8 cellular contexts compared by ENCODE assay signal in the genomic region with DNA sequence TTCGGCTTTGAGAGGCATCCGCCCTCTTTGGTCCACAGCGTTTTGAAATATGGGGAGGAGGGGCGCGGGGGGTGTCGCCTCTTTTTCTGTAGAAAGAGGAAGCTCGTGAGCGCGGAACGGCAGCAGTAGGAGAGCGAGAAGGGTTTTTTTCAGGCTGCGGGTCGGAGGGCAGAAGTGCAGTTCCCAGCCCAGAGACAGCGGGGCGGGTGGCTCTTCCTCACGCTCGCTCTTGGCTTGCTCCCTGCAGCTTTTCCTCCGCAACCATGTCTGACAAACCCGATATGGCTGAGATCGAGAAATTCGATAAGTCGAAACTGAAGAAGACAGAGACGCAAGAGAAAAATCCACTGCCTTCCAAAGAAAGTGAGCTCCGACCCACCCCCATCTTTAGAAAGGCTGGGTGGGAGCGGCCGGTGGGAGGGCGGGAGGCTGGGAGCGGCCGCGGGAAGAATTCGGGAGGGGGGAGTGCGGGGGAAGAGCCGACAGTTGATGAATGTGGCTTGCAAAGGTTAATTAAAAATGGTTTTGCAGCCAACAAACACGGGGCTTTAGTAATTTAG. TPM values are rescaled to one million over a fixed set of nuclear protein-coding genes. Genes with fewer than 3 reads are reported as not detected.
A peak's percentile ranks its signal among the peaks of the same experiment; 100 is the strongest.
DNase-seq lines count a peak whose midpoint lies in the region; ATAC-seq and TF ChIP-seq lines count a peak whose summit lies in the region.

No MANE protein-coding gene starts in this region.

- peak overlapping the region; percentile 86 for H3K4me2 ChIP-seq in smooth muscle cell

- DNase-seq in AG04449 (ENCODE audit: low read depth, low spot score) (no peak), H7 (peak; percentile 83), Peyer's patch (peak; percentile 51 to 69 (median 58)), MCF 10A (ENCODE audit: unreplicated experiment) (peak; percentile 46), iPS-NIHi7 (ENCODE audit: extremely low spot score) (peak; percentile 52), smooth muscle cell (lab: John Stamatoyannopoulos, UW; ENCODE audit: unreplicated experiment) (no peak)

- H4K20me1 ChIP-seq in smooth muscle cell (ENCODE audit: low read depth), result peaks cover 31% of the 10 kb centered on the region

- POLR2A ChIA-PET in AG04449 (lab: Yijun Ruan, JAX), result interaction anchor here (0.6 to 3.5 kb wide), 17 partner anchors 8 to 670 kb away, joined by 3 to 21 read pairs (median 4); no protein-coding TSS in a partner anchor
- POLR2A ChIA-PET in MCF 10A (lab: Yijun Ruan, JAX), result interaction anchor here (0.7 to 3.4 kb wide), 10 partner anchors 26 to 512 kb away, joined by 3 to 20 read pairs (median 4); no protein-coding TSS in a partner anchor

- H3K4me1 ChIP-seq in Peyer's patch (no peaks in the 10 kb centered on the region), smooth muscle cell (ENCODE audit: low read depth) (peaks cover 38% of the 10 kb centered on the region)

- peaks cover 18% of the 10 kb centered on the region for H3K27me3 Mint-ChIP-seq in MCF 10A (ENCODE audit: insufficient read depth, unreplicated experiment)

- H3K4me3 ChIP-seq in AG04449 (ENCODE audit: low read depth, low read length) (peak overlapping the region; percentile 79), H7 (ENCODE audit: insufficient read depth, low read depth, low read length) (peak overlapping the region; percentile 77), Peyer's patch (peak overlapping the region; percentile 62 to 87 (median 74)), smooth muscle cell (peak overlapping the region; percentile 98)

- H3K9me3 ChIP-seq in Peyer's patch, result peaks cover 0 to 8% (median 0%) of the 10 kb centered on the region in 4 donors
- no peaks in the 10 kb centered on the region for H3K9me3 ChIP-seq in smooth muscle cell (replicated peaks; ENCODE audit: low read depth)

- TF ChIP-seq CTCF in AG04449 (IDR thresholded peaks at IDR 0.05; ENCODE audit: insufficient read depth, low read length, missing control alignments), result no peak
- no peak for TF ChIP-seq CTCF in Peyer's patch (IDR thresholded peaks at IDR 0.05)
- no peak for TF ChIP-seq CTCF in MCF 10A (IDR thresholded peaks at IDR 0.05; ENCODE audit: unreplicated experiment)
- no peak for TF ChIP-seq CTCF in smooth muscle cell (IDR thresholded peaks at IDR 0.05; ENCODE audit: borderline replicate concordance, insufficient read depth, poor library complexity, severe bottlenecking)

- no peak overlapping the region for H2AFZ ChIP-seq in smooth muscle cell (ENCODE audit: low read depth)

- ATAC-seq in GM21360 (IDR thresholded peaks at IDR 0.05; ENCODE audit: unreplicated experiment) (no peak), GM21825 (IDR thresholded peaks at IDR 0.05; ENCODE audit: unreplicated experiment) (no peak)

- H3K9ac ChIP-seq in smooth muscle cell (ENCODE audit: low read depth), result peak overlapping the region; percentile 92

- peaks cover 8% of the 10 kb centered on the region for H3K4me1 Mint-ChIP-seq in MCF 10A (ENCODE audit: insufficient read depth, unreplicated experiment)

- no peaks in the 10 kb centered on the region for H3K9me3 Mint-ChIP-seq in MCF 10A (ENCODE audit: unreplicated experiment)

- peaks cover 36% of the 10 kb centered on the region for H3K79me2 ChIP-seq in smooth muscle cell (ENCODE audit: low read depth)

- WGBS in smooth muscle cell (ENCODE audit: low lambda C conversion rate), result 1% methylated on average over 25 of the region's 34 CpGs

- H3K27ac Mint-ChIP-seq in MCF 10A (ENCODE audit: low read depth, unreplicated experiment), result peak overlapping the region; percentile 84

- H3K36me3 ChIP-seq in H7 (replicated peaks; ENCODE audit: control insufficient read depth, insufficient read depth, low read length), result peaks cover 9% of the 10 kb centered on the region
- peaks cover 0 to 10% (median 0%) of the 10 kb centered on the region in 3 donors for H3K36me3 ChIP-seq in Peyer's patch
- H3K36me3 ChIP-seq in smooth muscle cell (ENCODE audit: low read depth), result no peaks in the 10 kb centered on the region

- H3K27me3 ChIP-seq in H7 (ENCODE audit: control insufficient read depth, insufficient read depth, low read length), result no peaks in the 10 kb centered on the region
- no peaks in the 10 kb centered on the region for H3K27me3 ChIP-seq in Peyer's patch
- H3K27me3 ChIP-seq in smooth muscle cell (ENCODE audit: low read depth), result no peaks in the 10 kb centered on the region

- H3F3A ChIP-seq in smooth muscle cell (ENCODE audit: low read depth), result peaks cover 37% of the 10 kb centered on the region

- no peak for TF ChIP-seq POLR2A in Peyer's patch (IDR thresholded peaks at IDR 0.05)

- H3K4me3 Mint-ChIP-seq in MCF 10A (ENCODE audit: unreplicated experiment), result peak overlapping the region; percentile 88

- H3K36me3 Mint-ChIP-seq in MCF 10A (ENCODE audit: insufficient read depth, unreplicated experiment), result peaks cover 29% of the 10 kb centered on the region

- CTCF ChIA-PET in AG04449 (lab: Yijun Ruan, JAX) (interaction anchor here (1.4 kb wide), 1 partner anchor 26 kb away, joined by 3 read pairs; no protein-coding TSS in a partner anchor), MCF 10A (lab: Yijun Ruan, JAX) (interaction anchor here (1.2 to 1.5 kb wide), 3 partner anchors 11 to 512 kb away, joined by 3 to 6 read pairs (median 4); no protein-coding TSS in a partner anchor)

- intact Hi-C loops in MCF 10A (cut with micrococcal nuclease), result loop anchor here (1.0 to 5.0 kb wide), 4 partner anchors 29 to 511 kb away; no protein-coding TSS in a partner anchor

- BruUV-seq in MCF 10A (replicated peaks; lab: Mats Ljungman, UMichigan), result TSS peak; percentile 91

- peak overlapping the region; percentile 91 to 99 (median 96) for H3K27ac ChIP-seq in Peyer's patch
- peak overlapping the region; percentile 90 for H3K27ac ChIP-seq in smooth muscle cell (ENCODE audit: low read depth)

RNA-seq across cellular contexts. Expression of gene TMSB4X, which starts 1.2 kb away (rescaled TPM):
- 11,693 and 13,183 TPM in 2 replicates for total RNA-seq in H7 (2014; rRNA removed; shearing (Covaris generic))
- total RNA-seq in Peyer's patch, result 1,000 to 10,000 TPM; 1,496 to 3,676 (median 1,701) TPM
- total RNA-seq in MCF 10A (2022), result 801 and 901 TPM in 2 replicates
- total RNA-seq in smooth muscle cell, result 9,386 and 9,721 TPM in 2 replicates
- 11,762 and 12,637 TPM in 2 replicates for polyA plus RNA-seq in smooth muscle cell

Comparison
In these comparisons a context has a peak if more than half of its experiments do, and no peak if none do; other contexts are left out.
1. DNase-seq: peak in H7 (single experiment), Peyer's patch (3 of 3), MCF 10A (single experiment) and iPS-NIHi7 (single experiment); none in AG04449 (single experiment) and smooth muscle cell (single experiment).
2. Peak in every context shown above with its lines, with median percentiles within 50 percentile points of each other: H3K4me3 ChIP-seq.